Comparison of ENCODE assay signal across 26 cellular contexts in genomic region chr15:28181386-28181785, GRCh38.
"Had no signal": no experiment of that assay in that cellular context is flagged by ENCODE, and none has a peak within 500 bp of the region (broad histone marks: within the 10 kb centered on the region; RNA-seq: fewer than 3 reads in every experiment).

No MANE protein-coding gene starts in this region.

- H3K27me3 ChIP-seq: right lobe of liver, tibial nerve, upper lobe of left lung, vagina had no signal

- DNase-seq: hypothalamus; immature natural killer cell; kidney; left ventricle myocardium inferior; mesendoderm; naive thymus-derived CD4-positive, alpha-beta T cell; occipital lobe; psoas muscle; right lobe of liver; stimulated activated CD4-positive, alpha-beta T cell treated with anti-CD3 and anti-CD28 coated beads, Interleukin-1b, Interleukin-23, amount 100 ng/mL, for 48 hours; stimulated activated CD4-positive, alpha-beta T cell treated with anti-CD3 and anti-CD28 coated beads, Interleukin-2, amount 100 ng/mL, for 48 hours; stimulated activated CD4-positive, alpha-beta T cell treated with anti-CD3 and anti-CD28 coated beads, Interleukin-4, amount 100 ng/mL, for 4 hours; stimulated activated CD8-positive, alpha-beta memory T cell treated with anti-CD3 and anti-CD28 coated beads, Interleukin-4, amount 100 ng/mL, for 48 hours; stimulated activated naive CD4-positive, alpha-beta T cell treated with Interleukin-2 at 50 U/mL for 16 hours; stimulated activated naive CD8-positive, alpha-beta T cell treated with anti-CD3 and anti-CD28 coated beads, Interleukin-15, amount 100 ng/mL, for 72 hours; substantia nigra; upper lobe of left lung had no signal

- H2AFZ ChIP-seq: parathyroid adenoma had no signal

- H3K4me3 ChIP-seq: left ventricle myocardium inferior, lung, psoas muscle, right lobe of liver, smooth muscle cell, tibial nerve, upper lobe of left lung, vagina had no signal

- H3K27ac Mint-ChIP-seq: natural killer cell treated with Interleukin-12 subunit alpha and Interleukin-12 subunit beta and Interleukin-15 and Interleukin-18, amount 100 ng/mL, for 72 hours; stimulated activated memory B cell treated with anti-CD40 and anti-IgM and Interleukin-4, amounts not matched to agents 10 μg/mL and 1 μg/mL and 100 μg/mL, for 72 hours had no signal

- H3K9me3 Mint-ChIP-seq: immature natural killer cell; mesothelial cell of epicardium; naive thymus-derived CD4-positive, alpha-beta T cell; natural killer cell treated with Interleukin-12 subunit alpha and Interleukin-12 subunit beta and Interleukin-15 and Interleukin-18, amount 100 ng/mL, for 72 hours; neural crest cell; stimulated activated memory B cell treated with anti-CD40 and anti-IgM and Interleukin-4, amounts not matched to agents 10 μg/mL and 1 μg/mL and 100 μg/mL, for 72 hours; stimulated activated naive CD8-positive, alpha-beta T cell treated with anti-CD3 and anti-CD28 coated beads, Interleukin-15, amount 100 ng/mL, for 72 hours had no signal

- H3K4me2 ChIP-seq: smooth muscle cell had no signal

- H3K27me3 Mint-ChIP-seq: naive thymus-derived CD4-positive, alpha-beta T cell; natural killer cell treated with Interleukin-12 subunit alpha and Interleukin-12 subunit beta and Interleukin-15 and Interleukin-18, amount 100 ng/mL, for 72 hours; stimulated activated memory B cell treated with anti-CD40 and anti-IgM and Interleukin-4, amounts not matched to agents 10 μg/mL and 1 μg/mL and 100 μg/mL, for 72 hours; stimulated activated naive CD8-positive, alpha-beta T cell treated with anti-CD3 and anti-CD28 coated beads, Interleukin-15, amount 100 ng/mL, for 72 hours had no signal

- H3K4me1 Mint-ChIP-seq: immature natural killer cell; mesothelial cell of epicardium; neural crest cell; stimulated activated memory B cell treated with anti-CD40 and anti-IgM and Interleukin-4, amounts not matched to agents 10 μg/mL and 1 μg/mL and 100 μg/mL, for 72 hours; stimulated activated naive CD8-positive, alpha-beta T cell treated with anti-CD3 and anti-CD28 coated beads, Interleukin-15, amount 100 ng/mL, for 72 hours had no signal

- H3K27ac ChIP-seq: left ventricle myocardium inferior, parathyroid adenoma, psoas muscle, right lobe of liver, tibial nerve, upper lobe of left lung, vagina had no signal

- ATAC-seq: naive thymus-derived CD4-positive, alpha-beta T cell; natural killer cell treated with Interleukin-12 subunit alpha and Interleukin-12 subunit beta and Interleukin-15 and Interleukin-18, amount 100 ng/mL, for 72 hours; psoas muscle; right lobe of liver; stimulated activated memory B cell treated with anti-CD40 and anti-IgM and Interleukin-4, amounts not matched to agents 10 μg/mL and 1 μg/mL and 100 μg/mL, for 72 hours; stimulated activated naive CD8-positive, alpha-beta T cell treated with anti-CD3 and anti-CD28 coated beads, Interleukin-15, amount 100 ng/mL, for 72 hours had no signal

- H3K4me1 ChIP-seq: parathyroid adenoma, psoas muscle, right lobe of liver, upper lobe of left lung, vagina had no signal

- H3K4me3 Mint-ChIP-seq: immature natural killer cell; mesothelial cell of epicardium; naive thymus-derived CD4-positive, alpha-beta T cell; natural killer cell treated with Interleukin-12 subunit alpha and Interleukin-12 subunit beta and Interleukin-15 and Interleukin-18, amount 100 ng/mL, for 72 hours; neural crest cell; stimulated activated memory B cell treated with anti-CD40 and anti-IgM and Interleukin-4, amounts not matched to agents 10 μg/mL and 1 μg/mL and 100 μg/mL, for 72 hours; stimulated activated naive CD8-positive, alpha-beta T cell treated with anti-CD3 and anti-CD28 coated beads, Interleukin-15, amount 100 ng/mL, for 72 hours had no signal

- H3K79me2 ChIP-seq: parathyroid adenoma had no signal

- H3K9me3 ChIP-seq: left ventricle myocardium inferior, psoas muscle, right lobe of liver, tibial nerve, upper lobe of left lung, vagina had no signal
